In genomic region chr7:43729924-43730248, GRCh38 we compare ENCODE assay signal across 8 cellular contexts. TPM values are rescaled to one million over a fixed set of nuclear protein-coding genes. Genes with fewer than 3 reads are reported as not detected.
DNase-seq lines count a peak whose midpoint lies in the region; ATAC-seq, FAIRE-seq and TF ChIP-seq lines count a peak whose summit lies in the region.

No MANE protein-coding gene starts in this region.

- DNase-seq in Kasumi-1 (lab: John Stamatoyannopoulos, UW) (peak; percentile 40 to 67), H1 (ENCODE audit: low read depth in 1 of 2, low spot score in 2 of 2) (no peak), neural crest cell (ENCODE audit: low read depth, low spot score) (no peak), NCI-H526 treated with DMSO at 0.1 percent for 48 hours (lab: John Stamatoyannopoulos, UW) (no peak), NCI-H446 treated with DMSO at 0.1 percent for 48 hours (lab: John Stamatoyannopoulos, UW) (no peak), NCI-H2081 (lab: John Stamatoyannopoulos, UW) (no peak)

- H3K27ac Mint-ChIP-seq in neural crest cell (ENCODE audit: unreplicated experiment) = peak overlapping the region; percentile 91

- H2BK120ac ChIP-seq in H1 (replicated peaks; ENCODE audit: low read depth, low read length) = no peak overlapping the region

- TF ChIP-seq POLR2A in H1 (IDR thresholded peaks at IDR 0.05; ENCODE audit: control extremely low read depth in 1 of 2, low read depth in 2 of 2, low read length in 2 of 2) = no peak

- no peak overlapping the region for H2BK12ac ChIP-seq in H1 (ENCODE audit: low read depth, low read length)

- no peak overlapping the region for H2AK5ac ChIP-seq in H1 (ENCODE audit: low read depth, low read length)

- peak overlapping the region; percentile 68 to 75 for H3K4me2 ChIP-seq in H1 (ENCODE audit: insufficient read depth in 1 of 2, low read depth in 2 of 2, low read length in 2 of 2)

- TF ChIP-seq EP300 in H1 (IDR thresholded peaks at IDR 0.05; ENCODE audit: borderline replicate concordance in 1 of 2, low read depth in 2 of 2, low read length in 2 of 2) = no peak

- H2BK15ac ChIP-seq in H1 (ENCODE audit: low read length) = no peak overlapping the region

- no peak overlapping the region for H3K23ac ChIP-seq in H1 (ENCODE audit: insufficient read length)

- H2BK5ac ChIP-seq in H1 (ENCODE audit: low read depth, low read length) = 0 out of 2 replicates have a peak overlapping the region, but pooled peaks have one; percentile 73

- H3K9ac ChIP-seq in H1 (replicated peaks in 1 of 4; ENCODE audit: extremely low read depth in 1 of 4, low read depth in 3 of 4, low read length in 3 of 4) = peak overlapping the region in 2 of 4 experiments; percentile 84 to 85; a peak in 2 of 7 replicates

- H3K4me1 ChIP-seq in H1 (replicated peaks in 1 of 4; ENCODE audit: control insufficient read depth in 3 of 4, insufficient read depth in 4 of 4, low read length in 3 of 4) = no peaks in the 10 kb centered on the region

- H3K56ac ChIP-seq in H1 (replicated peaks; ENCODE audit: insufficient read length, low read depth, low read length) = no peak overlapping the region

- H4K20me1 ChIP-seq in H1 (replicated peaks in 1 of 2; ENCODE audit: control insufficient read depth in 1 of 2, insufficient read depth in 2 of 2, low read length in 2 of 2) = peaks cover 0 to 7% of the 10 kb centered on the region in 2 experiments

- no peaks in the 10 kb centered on the region for H3K36me3 ChIP-seq in H1 (ENCODE audit: control insufficient read depth in 2 of 4, insufficient read depth in 4 of 4, low read length in 3 of 4)

- H3K79me1 ChIP-seq in H1 (ENCODE audit: low read depth, low read length) = no peaks in the 10 kb centered on the region

- WGBS in H1 (ENCODE audit: extremely low coverage in 1 of 2, insufficient coverage in 1 of 2, insufficient read length in 1 of 2, insufficient replicate concordance in 2 of 2, low coverage in 1 of 2, low lambda C conversion rate in 2 of 2, missing lambda C conversion rate in 1 of 2), 2 experiments = 25% methylated on average over 4 of the region's 4 CpGs; no CpG with 5 or more reads in 1 of the 2 experiments

- no peaks in the 10 kb centered on the region; the same call in 1 of the 2 replicates for H3K23me2 ChIP-seq in H1 (ENCODE audit: low read depth, low read length)

- no peaks in the 10 kb centered on the region for H3K9me3 ChIP-seq in H1 (ENCODE audit: insufficient read depth in 2 of 2, low read depth in 1 of 2, low read length in 1 of 2)

- H4K91ac ChIP-seq in H1 (replicated peaks; ENCODE audit: insufficient read length, low read length) = no peak overlapping the region

- H2BK20ac ChIP-seq in H1 (ENCODE audit: low read length) = no peak overlapping the region

- H3K36me3 Mint-ChIP-seq in neural crest cell (ENCODE audit: low read depth) = peaks cover 7% of the 10 kb centered on the region

- H3K4me3 ChIP-seq in H1 (ENCODE audit: extremely low read depth in 1 of 4, insufficient read depth in 2 of 4, low read depth in 3 of 4, low read length in 4 of 4) = peak overlapping the region; percentile 87 to 96 (median 93)

- H3K79me2 ChIP-seq in H1 (ENCODE audit: control insufficient read depth in 1 of 2, insufficient read depth in 2 of 2, low read length in 2 of 2) = peaks cover 21 to 43% of the 10 kb centered on the region in 2 experiments

- no peak overlapping the region for H3K27ac ChIP-seq in H1 (ENCODE audit: low read depth, low read length)

- POLR2A ChIA-PET in H1 (lab: Charles Lee; ENCODE audit: partially characterized antibody) = interaction anchor here (1.0 to 2.6 kb wide), 13 partner anchors 9 to 147 kb away, joined by 3 to 12 read pairs (median 6); partner anchors contain the start of genes BLVRA and STK17A

- no peak for FAIRE-seq in H1 (lab: Jason Lieb, UNC)

- H2AFZ ChIP-seq in H1 (ENCODE audit: low read length) = peak overlapping the region; percentile 72; the same call in 1 of the 2 replicates

- peaks cover 22% of the 10 kb centered on the region for H3K27me3 Mint-ChIP-seq in neural crest cell (ENCODE audit: low read depth)

- H4K8ac ChIP-seq in H1 (ENCODE audit: extremely low read depth, insufficient read depth, low read length) = no peak overlapping the region

- CTCF ChIA-PET in H1 (lab: Charles Lee; ENCODE audit: partially characterized antibody) = interaction anchor here (1.1 to 2.2 kb wide), 7 partner anchors 10 to 147 kb away, joined by 3 to 8 read pairs (median 4); partner anchors contain the start of gene STK17A

- no peak for TF ChIP-seq RAD21 in H1 (IDR thresholded peaks at IDR 0.05 in 1 of 2, conservative IDR thresholded peaks at IDR 0.05 in 1 of 2; ENCODE audit: low read depth in 2 of 2, low read length in 2 of 2)

- H3K9me3 Mint-ChIP-seq in neural crest cell = no peaks in the 10 kb centered on the region

- H3K27me3 ChIP-seq in H1 (replicated peaks in 1 of 4; ENCODE audit: control insufficient read depth in 3 of 4, extremely low read depth in 1 of 4, insufficient read depth in 3 of 4, low read length in 3 of 4) = no peaks in the 10 kb centered on the region

- ATAC-seq in GM21423 (IDR thresholded peaks at IDR 0.05; ENCODE audit: unreplicated experiment) = peak; percentile 9
- no peak for ATAC-seq in HG02642 (IDR thresholded peaks at IDR 0.05; ENCODE audit: poor library complexity, unreplicated experiment)

- no peak overlapping the region for H3K14ac ChIP-seq in H1 (ENCODE audit: insufficient read length)

- no peak overlapping the region for H3K4ac ChIP-seq in H1 (replicated peaks; ENCODE audit: insufficient read length, low read depth, low read length)

- H3K4me1 Mint-ChIP-seq in neural crest cell = peaks cover 31% of the 10 kb centered on the region

- TF ChIP-seq CTCF in H1 (IDR thresholded peaks at IDR 0.05; ENCODE audit: control extremely low read depth in 1 of 3, insufficient read depth in 1 of 3, low read depth in 1 of 3, low read length in 3 of 3) (no peak), neural crest cell (conservative IDR thresholded peaks at IDR 0.05) (no peak)

- H3K18ac ChIP-seq in H1 (ENCODE audit: extremely low read depth, low read length) = no peak overlapping the region

- H4K5ac ChIP-seq in H1 (ENCODE audit: insufficient read length, low read depth, low read length) = no peak overlapping the region

- peak overlapping the region; percentile 98 for H3K4me3 Mint-ChIP-seq in neural crest cell

TF ChIP-seq in H1, 55 proteins besides CTCF, POLR2A, EP300 and RAD21:
- TF ChIP-seq SIX5 (IDR thresholded peaks at IDR 0.05; ENCODE audit: low read depth, low read length) = no peak

RNA-seq across cellular contexts. Expression of gene COA1, which starts 0.6 kb away (rescaled TPM):
- total RNA-seq in H1 (2021; fragmentation: NEBNext Ultra II Directional; extraction: Animal tissue kit (Norgen Biotek cat#: 25700)) = 136 and 143 TPM in 2 replicates
- polyA plus RNA-seq in H1 (2011; rRNA removed) = 87.0 and 98.6 TPM in 2 replicates
- 86.8 TPM for polyA plus RNA-seq in H1 (2011; cell fraction: cytosol; rRNA removed)
- polyA plus RNA-seq in H1 (2011; cell fraction: nucleus; rRNA removed) = 68.1 TPM
- 125 to 144 TPM (median 134 TPM) in 4 replicates for polyA plus RNA-seq in H1 (2012, experiment 1 of 2)
- polyA plus RNA-seq in H1 (2012, experiment 2 of 2) = 75.3 TPM
- polyA plus RNA-seq in H1 (2013, experiment 1 of 2) = 165 TPM
- polyA plus RNA-seq in H1 (2013, experiment 2 of 2) = 183 TPM
- 104 and 127 TPM in 2 replicates for polyA minus RNA-seq in H1 (2011; rRNA and poly(A)+ RNA removed)
- polyA minus RNA-seq in H1 (2011; cell fraction: cytosol; rRNA and poly(A)+ RNA removed) = 31.4 TPM
- polyA minus RNA-seq in H1 (2011; cell fraction: nucleus; rRNA and poly(A)+ RNA removed) = 152 TPM
- total RNA-seq in neural crest cell = 102 and 116 TPM in 2 replicates

RNA-seq across cellular contexts. Expression of gene BLVRA, which starts 28.6 kb away (rescaled TPM):
- total RNA-seq in H1 (2021; fragmentation: NEBNext Ultra II Directional; extraction: Animal tissue kit (Norgen Biotek cat#: 25700)) = 32.9 and 37.1 TPM in 2 replicates
- polyA plus RNA-seq in H1 (2011; rRNA removed) = 13.7 and 16.1 TPM in 2 replicates
- polyA plus RNA-seq in H1 (2011; cell fraction: cytosol; rRNA removed) = 28.0 TPM
- 11.2 TPM for polyA plus RNA-seq in H1 (2011; cell fraction: nucleus; rRNA removed)
- 32.5 to 42.0 TPM (median 36.0 TPM) in 4 replicates for polyA plus RNA-seq in H1 (2012, experiment 1 of 2)
- polyA plus RNA-seq in H1 (2012, experiment 2 of 2) = 14.4 TPM
- polyA plus RNA-seq in H1 (2013, experiment 1 of 2) = 25.6 TPM
- polyA plus RNA-seq in H1 (2013, experiment 2 of 2) = 27.4 TPM
- 15.9 and 17.1 TPM in 2 replicates for polyA minus RNA-seq in H1 (2011; rRNA and poly(A)+ RNA removed)
- polyA minus RNA-seq in H1 (2011; cell fraction: cytosol; rRNA and poly(A)+ RNA removed) = 15.0 TPM
- 7.0 TPM for polyA minus RNA-seq in H1 (2011; cell fraction: nucleus; rRNA and poly(A)+ RNA removed)
- 31.3 and 31.6 TPM in 2 replicates for total RNA-seq in neural crest cell

Comparison
In these comparisons a context has a peak if more than half of its experiments do, and no peak if none do; other contexts are left out.
1. DNase-seq: peak in Kasumi-1 (2 of 2); none in H1 (0 of 2), neural crest cell (single experiment), NCI-H526 treated with DMSO at 0.1 percent for 48 hours (single experiment), NCI-H446 treated with DMSO at 0.1 percent for 48 hours (single experiment) and NCI-H2081 (0 of 2).